8 cellular contexts compared by ENCODE assay signal in the genomic region with DNA sequence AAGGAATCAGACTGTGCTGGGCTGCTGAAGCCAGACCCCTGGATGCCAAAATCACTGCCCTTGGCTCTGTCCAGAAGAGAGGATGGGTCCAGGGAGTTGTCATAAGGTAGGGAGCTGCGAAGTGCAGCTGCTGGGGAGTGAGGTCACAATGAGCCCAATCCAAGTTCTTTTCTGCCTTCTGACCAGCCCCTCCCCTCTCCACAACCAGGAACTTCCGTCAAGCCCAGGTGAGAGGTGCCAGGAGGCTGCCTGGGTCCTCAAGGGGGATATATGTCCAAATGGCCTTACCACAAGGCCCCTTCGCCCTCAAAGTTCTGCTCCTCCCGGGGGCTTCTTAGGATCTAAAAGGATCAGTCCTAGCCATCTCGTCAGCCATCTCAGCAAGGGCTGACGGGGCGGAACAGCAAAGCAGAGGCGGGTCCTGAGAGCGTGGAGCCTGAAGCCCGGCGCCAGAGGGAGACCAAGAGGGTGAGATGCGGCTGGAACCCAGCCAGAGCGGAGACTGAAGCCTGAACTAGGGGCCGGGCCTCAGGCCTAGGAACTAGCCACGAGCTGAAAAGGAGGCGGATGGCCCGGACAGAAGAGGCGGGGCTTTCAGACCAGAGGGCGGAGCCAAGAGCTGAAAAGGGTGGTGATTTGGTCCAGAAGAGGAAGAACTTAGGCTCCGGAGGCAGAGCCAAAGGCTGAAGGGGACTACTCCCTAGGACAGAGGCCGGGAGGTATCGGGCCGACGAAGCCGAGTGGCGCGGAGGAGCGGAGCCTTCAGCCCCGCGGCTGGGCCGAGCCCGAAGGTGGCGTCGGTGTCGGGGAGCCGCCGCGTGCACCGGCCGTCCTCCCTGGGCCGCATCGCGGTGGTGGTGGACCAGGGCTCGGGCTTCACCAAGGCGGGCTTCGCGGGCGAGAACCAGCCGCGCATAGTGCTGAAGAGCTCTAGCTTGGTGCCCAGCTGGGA. TPM values are rescaled to one million over a fixed set of nuclear protein-coding genes. Genes with fewer than 3 reads are reported as not detected.
DNase-seq lines count a peak whose midpoint lies in the region; ATAC-seq and TF ChIP-seq lines count a peak whose summit lies in the region.

Gene ACTL10, plus strand, starts transcription at position 651 of the 952 bp plus-strand sequence. CDS start 555 bp downstream, outside the sequence.

- peaks cover 44% of the 10 kb centered on the region for H3K4me1 Mint-ChIP-seq in brain

- peak; percentile 64 for ATAC-seq in HG02610 (IDR thresholded peaks at IDR 0.05; ENCODE audit: unreplicated experiment)
- ATAC-seq in sciatic nerve = peak; percentile 90

- H3K36me3 Mint-ChIP-seq in brain = peaks cover 4% of the 10 kb centered on the region

- intact Hi-C loops in sciatic nerve (cut with DNase I) = loop anchor here (10.0 kb wide), 1 partner anchor 212 kb away; no protein-coding TSS in a partner anchor

- H3K9me3 Mint-ChIP-seq in brain = no peaks in the 10 kb centered on the region

- H3K4me3 Mint-ChIP-seq in brain = peak within 1 kb of the TSS; percentile 79 to 87 (median 80)

- H3K27me3 Mint-ChIP-seq in brain = peaks cover 4% of the 10 kb centered on the region

- peak; percentile 94 to 98 (median 98) for DNase-seq in NCI-H1417 (lab: John Stamatoyannopoulos, UW)
- peak; percentile 98 for DNase-seq in UCSD-AML1 (lab: John Stamatoyannopoulos, UW; ENCODE audit: unreplicated experiment)
- peak; percentile 81 for DNase-seq in iPS DF 19.7 (ENCODE audit: low read depth, low spot score)
- peak; percentile 99 for DNase-seq in sciatic nerve (ENCODE audit: low spot score)
- DNase-seq in NCI-H1092 treated with DMSO at 0.1 percent for 48 hours (lab: John Stamatoyannopoulos, UW) = no peak

- TF ChIP-seq CTCF in GM12873 (IDR thresholded peaks at IDR 0.05; ENCODE audit: insufficient read depth, low read depth, low read length, missing control alignments) = peak; percentile 21
- TF ChIP-seq CTCF in brain (conservative IDR thresholded peaks at IDR 0.05) = peak in 1 of 2 experiments; percentile 40

- H3K27ac Mint-ChIP-seq in brain = peak within 1 kb of the TSS; percentile 78 to 96 (median 88)

RNA-seq across cellular contexts. Expression of gene ACTL10, which starts in this region (rescaled TPM):
- polyA plus RNA-seq in brain (ENCODE audit: insufficient read depth, low read depth, low replicate concordance) = 1.4 TPM
- total RNA-seq in sciatic nerve = 0.71 TPM

Comparison
In these comparisons a context has a peak if more than half of its experiments do, and no peak if none do; other contexts are left out.
1. Peak in DNase-seq and ATAC-seq in sciatic nerve; RNA of the gene not detected or under 1 TPM.